Comparison of ENCODE assay signal across 2 cellular contexts in the genomic region with DNA sequence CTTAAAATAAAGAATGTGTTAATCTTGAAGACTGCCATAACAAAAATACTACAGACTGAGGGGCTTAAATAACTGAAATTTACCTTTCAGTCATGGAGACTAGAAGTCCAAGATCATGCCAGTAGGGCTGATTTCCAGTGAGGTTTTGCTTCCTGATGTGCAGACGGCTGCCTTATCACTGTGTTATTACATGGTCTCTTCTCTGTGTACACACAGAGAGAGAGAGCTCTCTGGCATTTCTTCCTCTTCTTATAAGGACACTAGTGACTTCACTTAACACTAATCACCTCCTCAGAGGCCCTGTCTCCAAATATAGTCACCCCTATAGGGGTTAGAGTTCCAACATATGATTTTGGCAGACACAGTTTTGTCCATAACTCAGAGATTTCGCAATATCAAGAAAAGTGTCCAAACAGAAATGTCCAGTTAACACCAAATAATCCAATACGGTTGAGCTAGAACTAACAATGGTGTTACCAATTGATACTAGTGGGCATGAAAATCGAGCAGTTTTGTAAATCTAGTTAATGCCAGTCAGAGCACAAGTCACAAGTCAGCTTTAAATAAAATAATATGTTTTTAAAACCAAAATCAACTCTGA.
TF ChIP-seq lines count a peak whose summit lies in the region.

No MANE protein-coding gene starts in this region.

TF ChIP-seq in IMR-90, 13 proteins besides CTCF, POLR2A, EP300 and RAD21 (continued from another document):
- TF ChIP-seq, protein P1, sequence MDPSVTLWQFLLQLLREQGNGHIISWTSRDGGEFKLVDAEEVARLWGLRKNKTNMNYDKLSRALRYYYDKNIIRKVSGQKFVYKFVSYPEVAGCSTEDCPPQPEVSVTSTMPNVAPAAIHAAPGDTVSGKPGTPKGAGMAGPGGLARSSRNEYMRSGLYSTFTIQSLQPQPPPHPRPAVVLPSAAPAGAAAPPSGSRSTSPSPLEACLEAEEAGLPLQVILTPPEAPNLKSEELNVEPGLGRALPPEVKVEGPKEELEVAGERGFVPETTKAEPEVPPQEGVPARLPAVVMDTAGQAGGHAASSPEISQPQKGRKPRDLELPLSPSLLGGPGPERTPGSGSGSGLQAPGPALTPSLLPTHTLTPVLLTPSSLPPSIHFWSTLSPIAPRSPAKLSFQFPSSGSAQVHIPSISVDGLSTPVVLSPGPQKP (IDR thresholded peaks at IDR 0.05; ENCODE audit: borderline replicate concordance, low read depth, low read length): no peak
- no peak for TF ChIP-seq NFE2L2 (IDR thresholded peaks at IDR 0.05; ENCODE audit: low read depth, low read length)
- no peak for TF ChIP-seq RFX5 (IDR thresholded peaks at IDR 0.05; ENCODE audit: low read depth, low read length)
- TF ChIP-seq CEBPB (IDR thresholded peaks at IDR 0.05; ENCODE audit: low read depth, low read length): peak; percentile 76
- TF ChIP-seq MAFK (IDR thresholded peaks at IDR 0.05; ENCODE audit: low read depth, low read length): no peak
- no peak for TF ChIP-seq MXI1 (IDR thresholded peaks at IDR 0.05; ENCODE audit: borderline replicate concordance, low read depth, low read length)
- no peak for TF ChIP-seq FOS (IDR thresholded peaks at IDR 0.05; ENCODE audit: low read depth, low read length)

TF ChIP-seq in HepG2, 621 proteins besides CTCF, POLR2A, EP300 and RAD21 (continued from another document):
- TF ChIP-seq, protein P2, sequence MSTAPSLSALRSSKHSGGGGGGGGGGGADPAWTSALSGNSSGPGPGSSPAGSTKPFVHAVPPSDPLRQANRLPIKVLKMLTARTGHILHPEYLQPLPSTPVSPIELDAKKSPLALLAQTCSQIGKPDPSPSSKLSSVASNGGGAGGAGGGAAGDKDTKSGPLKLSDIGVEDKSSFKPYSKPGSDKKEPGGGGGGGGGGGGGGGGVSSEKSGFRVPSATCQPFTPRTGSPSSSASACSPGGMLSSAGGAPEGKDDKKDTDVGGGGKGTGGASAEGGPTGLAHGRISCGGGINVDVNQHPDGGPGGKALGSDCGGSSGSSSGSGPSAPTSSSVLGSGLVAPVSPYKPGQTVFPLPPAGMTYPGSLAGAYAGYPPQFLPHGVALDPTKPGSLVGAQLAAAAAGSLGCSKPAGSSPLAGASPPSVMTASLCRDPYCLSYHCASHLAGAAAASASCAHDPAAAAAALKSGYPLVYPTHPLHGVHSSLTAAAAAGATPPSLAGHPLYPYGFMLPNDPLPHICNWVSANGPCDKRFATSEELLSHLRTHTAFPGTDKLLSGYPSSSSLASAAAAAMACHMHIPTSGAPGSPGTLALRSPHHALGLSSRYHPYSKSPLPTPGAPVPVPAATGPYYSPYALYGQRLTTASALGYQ (CRISPR knock-in tag; IDR thresholded peaks at IDR 0.05): no peak
